Comparison of ENCODE assay signal across 11 cellular contexts in genomic region chr19:41862445-41862986, GRCh38. TPM values are rescaled to one million over a fixed set of nuclear protein-coding genes. Genes with fewer than 3 reads are reported as not detected.
DNase-seq lines count a peak whose midpoint lies in the region; ATAC-seq and TF ChIP-seq lines count a peak whose summit lies in the region.
"Had no signal": no experiment of that assay in that cellular context is flagged by ENCODE, and none has a peak within 500 bp of the region (broad histone marks: within the 10 kb centered on the region; RNA-seq: fewer than 3 reads in every experiment).

No MANE protein-coding gene starts in this region.

- no peaks in the 10 kb centered on the region for H3K9me3 Mint-ChIP-seq in CD8-positive, alpha-beta T cell
- H3K9me3 Mint-ChIP-seq in brain = no peaks in the 10 kb centered on the region
- H3K9me3 Mint-ChIP-seq in natural killer cell = no peaks in the 10 kb centered on the region

- H3K9me2 ChIP-seq in Loucy (replicated peaks; ENCODE audit: low read depth, low read length) = no peaks in the 10 kb centered on the region

- peaks cover 73% of the 10 kb centered on the region for H3K79me2 ChIP-seq in Loucy (ENCODE audit: insufficient read depth, low read length)

- H3F3A ChIP-seq in Loucy (ENCODE audit: low read depth) = no peaks in the 10 kb centered on the region

- DNase-seq in CD8-positive, alpha-beta T cell = no peak
- DNase-seq in natural killer cell (no peak), GM10248 (ENCODE audit: extremely low spot score) (no peak), NCI-H187 (lab: John Stamatoyannopoulos, UW) (no peak), middle frontal gyrus (ENCODE audit: extremely low spot score, low spot score) (no peak)
- DNase-seq: upper lobe of left lung had no signal

- no peaks in the 10 kb centered on the region for H3K27me3 Mint-ChIP-seq in CD8-positive, alpha-beta T cell (ENCODE audit: low read depth)
- H3K27me3 Mint-ChIP-seq in brain (no peaks in the 10 kb centered on the region), natural killer cell (ENCODE audit: low read depth in 2 of 2) (no peaks in the 10 kb centered on the region)

- ATAC-seq in CD8-positive, alpha-beta T cell = no peak
- ATAC-seq in natural killer cell (no peak), GM18861 (IDR thresholded peaks at IDR 0.05; ENCODE audit: unreplicated experiment) (no peak)
- ATAC-seq: Right ventricle myocardium inferior, sciatic nerve had no signal

- intact Hi-C loops in CD8-positive, alpha-beta T cell (cut with DNase I, micrococcal nuclease) = no loop called here
- intact Hi-C loops in natural killer cell (cut with micrococcal nuclease) = no loop called here

- H2AFZ ChIP-seq in Loucy (ENCODE audit: low read length) = no peak overlapping the region

- peaks cover 57% of the 10 kb centered on the region for H3K36me3 Mint-ChIP-seq in CD8-positive, alpha-beta T cell
- peaks cover 58% of the 10 kb centered on the region for H3K36me3 Mint-ChIP-seq in brain
- no peaks in the 10 kb centered on the region for H3K36me3 Mint-ChIP-seq in natural killer cell

- H3K27ac ChIP-seq in CD8-positive, alpha-beta T cell (ENCODE audit: low read depth, low read length) = no peak overlapping the region
- H3K27ac ChIP-seq: upper lobe of left lung had no signal

- H3K4me3 ChIP-seq in CD8-positive, alpha-beta T cell (ENCODE audit: low read depth, low read length) = no peak overlapping the region
- peak overlapping the region; percentile 93 for H3K4me3 ChIP-seq in Loucy (ENCODE audit: low read length, poor library complexity, severe bottlenecking)

- peak overlapping the region; percentile 92 for H3K4me2 ChIP-seq in Loucy (ENCODE audit: low read depth, low read length, poor library complexity, severe bottlenecking)

- TF ChIP-seq CTCF in CD8-positive, alpha-beta T cell (IDR thresholded peaks at IDR 0.05) = no peak
- TF ChIP-seq CTCF in Loucy (conservative IDR thresholded peaks at IDR 0.05; ENCODE audit: low read length) (no peak), brain (conservative IDR thresholded peaks at IDR 0.05) (no peak), natural killer cell (IDR thresholded peaks at IDR 0.05) (no peak), GM10248 (IDR thresholded peaks at IDR 0.05; ENCODE audit: control extremely low read depth, extremely low read depth, low read depth, missing control alignments) (no peak)

- H3K4me1 ChIP-seq in CD8-positive, alpha-beta T cell (ENCODE audit: insufficient read depth, low read length) = peaks cover 62% of the 10 kb centered on the region
- peaks cover 50% of the 10 kb centered on the region for H3K4me1 ChIP-seq in Loucy (ENCODE audit: insufficient read depth, low read length, poor library complexity, severe bottlenecking)

- peaks cover 60% of the 10 kb centered on the region for H3K4me1 Mint-ChIP-seq in CD8-positive, alpha-beta T cell (ENCODE audit: low read depth)
- H3K4me1 Mint-ChIP-seq in brain (peaks cover 52% of the 10 kb centered on the region), natural killer cell (peaks cover 35 to 57% of the 10 kb centered on the region in 2 donors)

- POLR2A ChIA-PET in CD8-positive, alpha-beta T cell (lab: Charles Lee) = interaction anchor here (0.7 to 2.3 kb wide), 6 partner anchors 9 to 75 kb away, joined by 3 to 13 read pairs (median 4); no protein-coding TSS in a partner anchor
- POLR2A ChIA-PET in GM10248 (lab: Yijun Ruan, JAX) = interaction anchor here (1.6 to 2.6 kb wide), 2 partner anchors 10 to 13 kb away, joined by 6 to 10 read pairs; no protein-coding TSS in a partner anchor

- peaks cover 39% of the 10 kb centered on the region for H3K36me3 ChIP-seq in CD8-positive, alpha-beta T cell (ENCODE audit: insufficient read depth, low read length)
- H3K36me3 ChIP-seq in Loucy (ENCODE audit: insufficient read depth, low read length) = peaks cover 48% of the 10 kb centered on the region

- H3K27me3 ChIP-seq in CD8-positive, alpha-beta T cell (ENCODE audit: insufficient read depth, low read length) = no peaks in the 10 kb centered on the region
- H3K27me3 ChIP-seq in Loucy (ENCODE audit: insufficient read depth, low read length, poor library complexity, severe bottlenecking) = peaks cover 5% of the 10 kb centered on the region
- H3K27me3 ChIP-seq: upper lobe of left lung had no signal

- H3K9ac ChIP-seq in Loucy (ENCODE audit: low read depth, low read length, poor library complexity, severe bottlenecking) = peak overlapping the region; percentile 100

- H4K20me1 ChIP-seq in Loucy (ENCODE audit: insufficient read depth, low read length, poor library complexity, severe bottlenecking) = peaks cover 67% of the 10 kb centered on the region

- CTCF ChIA-PET in CD8-positive, alpha-beta T cell (lab: Charles Lee) = interaction anchor here (0.7 to 3.7 kb wide), 9 partner anchors 8 to 887 kb away, joined by 3 to 29 read pairs (median 4); no protein-coding TSS in a partner anchor
- CTCF ChIA-PET in GM10248 (lab: Yijun Ruan, JAX) = interaction anchor here (0.8 to 7.3 kb wide), 5 partner anchors 10 to 95 kb away, joined by 3 to 33 read pairs (median 5); no protein-coding TSS in a partner anchor

- no peaks in the 10 kb centered on the region for H3K9me3 ChIP-seq in CD8-positive, alpha-beta T cell (ENCODE audit: low read length)
- H3K9me3 ChIP-seq in Loucy (ENCODE audit: insufficient read depth, low read depth, low read length) = no peaks in the 10 kb centered on the region
- H3K9me3 ChIP-seq: upper lobe of left lung had no signal

- peak overlapping the region; percentile 57 for H3K27ac Mint-ChIP-seq in CD8-positive, alpha-beta T cell
- H3K27ac Mint-ChIP-seq in brain (peak overlapping the region in 4 of 5 experiments; percentile 24 to 97 (median 68)), natural killer cell (peak overlapping the region; percentile 94 to 96)

- H3K4me3 Mint-ChIP-seq in CD8-positive, alpha-beta T cell = peak overlapping the region; percentile 94
- peak overlapping the region; percentile 93 to 98 (median 95) for H3K4me3 Mint-ChIP-seq in brain
- peak overlapping the region; percentile 11 for H3K4me3 Mint-ChIP-seq in natural killer cell

RNA-seq across cellular contexts. Expression of gene RPS19, which starts 2.5 kb away (rescaled TPM):
- total RNA-seq in CD8-positive, alpha-beta T cell = 1,000 to 10,000 TPM; 3,663 to 3,781 TPM
- polyA plus RNA-seq in brain (ENCODE audit: insufficient read depth, low read depth, low replicate concordance) = 3,429 TPM
- 1,000 to 10,000 TPM; 1,358 to 1,814 (median 1,709) TPM for total RNA-seq in natural killer cell

RNA-seq across cellular contexts. Expression of gene CD79A, which starts 14.6 kb away (rescaled TPM):
- total RNA-seq in CD8-positive, alpha-beta T cell = 10 to 100 TPM; 19.5 to 19.6 TPM
- 0.49 TPM for polyA plus RNA-seq in brain (ENCODE audit: insufficient read depth, low read depth, low replicate concordance)
- 10 to 100 TPM in 1 of 3 donors, 1 to 10 TPM in 2; 5.6 to 35.5 (median 6.0) TPM for total RNA-seq in natural killer cell

RNA-seq across cellular contexts. Expression of gene DMRTC2, which starts 17.7 kb away (rescaled TPM):
- not detected for total RNA-seq in CD8-positive, alpha-beta T cell
- not detected for polyA plus RNA-seq in brain (ENCODE audit: insufficient read depth, low read depth, low replicate concordance)
- total RNA-seq in natural killer cell = not detected
- total RNA-seq: Right ventricle myocardium inferior, sciatic nerve, upper lobe of left lung had no signal

RNA-seq across cellular contexts. Expression of gene LYPD4, which starts 18.0 kb away (rescaled TPM):
- total RNA-seq in CD8-positive, alpha-beta T cell = not detected
- polyA plus RNA-seq in brain (ENCODE audit: insufficient read depth, low read depth, low replicate concordance) = not detected
- total RNA-seq in natural killer cell = not detected
- total RNA-seq: Right ventricle myocardium inferior, sciatic nerve, upper lobe of left lung had no signal

RNA-seq across cellular contexts. Expression of gene ARHGEF1, which starts 20.5 kb away (rescaled TPM):
- total RNA-seq in CD8-positive, alpha-beta T cell = 1,000 to 10,000 TPM; 1,125 to 1,160 TPM
- 29.9 TPM for polyA plus RNA-seq in brain (ENCODE audit: insufficient read depth, low read depth, low replicate concordance)
- total RNA-seq in natural killer cell = 1,000 to 10,000 TPM; 1,177 to 1,409 (median 1,354) TPM

Comparison
In these comparisons a context has a peak if more than half of its experiments do, and no peak if none do; other contexts are left out.
1. H3K4me3 Mint-ChIP-seq: peak in every context shown above with its lines; median percentile 95 in brain; 94 in CD8-positive, alpha-beta T cell; 11 in natural killer cell.